ENCODE assay signal across 8 cellular contexts in genomic region chr16:85821441-85821901, GRCh38.
DNase-seq lines count a peak whose midpoint lies in the region; ATAC-seq and TF ChIP-seq lines count a peak whose summit lies in the region.

No MANE protein-coding gene starts in this region.

- ATAC-seq in HG02973 (IDR thresholded peaks at IDR 0.05; ENCODE audit: unreplicated experiment) = peak; percentile 71
- ATAC-seq in HG02642 (IDR thresholded peaks at IDR 0.05; ENCODE audit: poor library complexity, unreplicated experiment) = no peak

- H3K27ac ChIP-seq in WERI-Rb-1 (no peak overlapping the region), brain microvascular endothelial cell (no peak overlapping the region)

- no peaks in the 10 kb centered on the region for H3K9me3 ChIP-seq in WERI-Rb-1 (ENCODE audit: severe bottlenecking)

- DNase-seq in NCI-H2171 treated with DMSO at 0.1 percent for 48 hours (lab: John Stamatoyannopoulos, UW) = peak; percentile 90
- peak; percentile 62 for DNase-seq in WERI-Rb-1
- DNase-seq in brain microvascular endothelial cell = peak; percentile 59
- peak; percentile 68 for DNase-seq in inferior parietal cortex (ENCODE audit: extremely low spot score)
- DNase-seq in stimulated activated CD4-positive, alpha-beta T cell treated with anti-CD3 and anti-CD28 coated beads, Interleukin-12 subunit alpha, Interleukin-12 subunit beta, amount 100 ng/mL, for 48 hours (ENCODE audit: low read depth in 2 of 3, low spot score in 1 of 3) = peak; percentile 69 to 91 (median 71)

- H3K36me3 ChIP-seq in WERI-Rb-1 (no peaks in the 10 kb centered on the region), brain microvascular endothelial cell (replicated peaks) (no peaks in the 10 kb centered on the region)

- in situ Hi-C loops in brain microvascular endothelial cell (cut with HindIII; ENCODE audit: low pct_ligation_motif_present, low sequenced_read_pairs) = no loop called here

- peak; percentile 90 for TF ChIP-seq CTCF in GM12873 (IDR thresholded peaks at IDR 0.05; ENCODE audit: insufficient read depth, low read depth, low read length, missing control alignments)
- peak; percentile 68 for TF ChIP-seq CTCF in WERI-Rb-1 (IDR thresholded peaks at IDR 0.05; ENCODE audit: low read depth, low read length)
- peak; percentile 92 for TF ChIP-seq CTCF in brain microvascular endothelial cell (IDR thresholded peaks at IDR 0.05; ENCODE audit: low read depth, low read length, missing control alignments)

- H3K4me3 ChIP-seq in WERI-Rb-1 (ENCODE audit: low read depth, low read length) (no peak overlapping the region), brain microvascular endothelial cell (ENCODE audit: low read depth, low read length) (no peak overlapping the region)

- no peaks in the 10 kb centered on the region for H3K27me3 ChIP-seq in WERI-Rb-1 (ENCODE audit: insufficient read depth, low read depth, severe bottlenecking)
- peaks cover 11% of the 10 kb centered on the region for H3K27me3 ChIP-seq in brain microvascular endothelial cell (replicated peaks)
